In genomic region chr16:68371706-68372380, GRCh38 we compare ENCODE assay signal across 19 cellular contexts.
"Had no signal": no experiment of that assay in that cellular context is flagged by ENCODE, and none has a peak within 500 bp of the region (broad histone marks: within the 10 kb centered on the region; RNA-seq: fewer than 3 reads in every experiment).

No MANE protein-coding gene starts in this region.

- H3K4me3 ChIP-seq: colonic mucosa, esophagus squamous epithelium, gastroesophageal sphincter, pancreas, stomach, thoracic aorta, transverse colon had no signal

- H3K9me3 Mint-ChIP-seq: naive B cell had no signal

- ATAC-seq: gastroesophageal sphincter, left colon, left ventricle myocardium superior, pancreas, right cardiac atrium had no signal

- FAIRE-seq: pancreas, small intestine had no signal

- H3K36me3 ChIP-seq: colonic mucosa, esophagus squamous epithelium, gastroesophageal sphincter, pancreas, thoracic aorta, transverse colon had no signal

- H3K9me3 ChIP-seq: colonic mucosa, esophagus squamous epithelium, gastroesophageal sphincter, pancreas, stomach, thoracic aorta, transverse colon had no signal

- H3K27me3 ChIP-seq: colonic mucosa, pancreas, transverse colon had no signal

- DNase-seq: colonic mucosa; dermis blood vessel endothelial cell; esophagus squamous epithelium; foreskin fibroblast; glutamatergic neuron; left colon; left ventricle myocardium superior; mesendoderm; naive B cell; nucleus accumbens; small intestine; stimulated activated CD4-positive, alpha-beta T cell treated with anti-CD3 and anti-CD28 coated beads, Interleukin-12 subunit alpha, Interleukin-12 subunit beta, amount 100 ng/mL, for 4 hours; stomach; transverse colon had no signal

- H3K4me3 Mint-ChIP-seq: naive B cell had no signal

- H3K27ac Mint-ChIP-seq: progenitor cell of endocrine pancreas had no signal

- H3K4me1 ChIP-seq: colonic mucosa, esophagus squamous epithelium, gastroesophageal sphincter, pancreas, transverse colon had no signal

- H3K36me3 Mint-ChIP-seq: naive B cell had no signal

- H3K27ac ChIP-seq: colonic mucosa, esophagus squamous epithelium, gastroesophageal sphincter, pancreas, stomach, thoracic aorta, transverse colon had no signal
